In genomic region chr12:41965996-41966395, GRCh38 we compare ENCODE assay signal across 22 cellular contexts.
"Had no signal": no experiment of that assay in that cellular context is flagged by ENCODE, and none has a peak within 500 bp of the region (broad histone marks: within the 10 kb centered on the region; RNA-seq: fewer than 3 reads in every experiment).

No MANE protein-coding gene starts in this region.

- H3K4me3 Mint-ChIP-seq: activated naive CD4-positive, alpha-beta T cell treated with anti-CD3 and anti-CD28 coated beads, Interleukin-2, amount 50 U/mL, for 24 hours; brain; naive B cell; neural progenitor cell; stimulated activated naive B cell treated with anti-CD40 and anti-IgM and Interleukin-4, amounts not matched to agents 10 μg/mL and 1 μg/mL and 100 μg/mL, for 72 hours had no signal

- H3K9me3 Mint-ChIP-seq: activated naive CD4-positive, alpha-beta T cell treated with anti-CD3 and anti-CD28 coated beads, Interleukin-2, amount 50 U/mL, for 24 hours; naive B cell; stimulated activated naive B cell treated with anti-CD40 and anti-IgM and Interleukin-4, amounts not matched to agents 10 μg/mL and 1 μg/mL and 100 μg/mL, for 72 hours had no signal

- H2AFZ ChIP-seq: neural progenitor cell had no signal

- ATAC-seq: stimulated activated naive B cell treated with anti-CD40 and anti-IgM and Interleukin-4, amounts not matched to agents 10 μg/mL and 1 μg/mL and 100 μg/mL, for 72 hours had no signal

- H3K4me2 ChIP-seq: neural progenitor cell had no signal

- H3K4me3 ChIP-seq: esophagus muscularis mucosa, neural progenitor cell, sigmoid colon, transverse colon, vagina had no signal

- H3K4me1 Mint-ChIP-seq: activated naive CD4-positive, alpha-beta T cell treated with anti-CD3 and anti-CD28 coated beads, Interleukin-2, amount 50 U/mL, for 24 hours; naive B cell; stimulated activated naive B cell treated with anti-CD40 and anti-IgM and Interleukin-4, amounts not matched to agents 10 μg/mL and 1 μg/mL and 100 μg/mL, for 72 hours had no signal

- H3K27ac ChIP-seq: esophagus muscularis mucosa, neural progenitor cell, sigmoid colon, transverse colon, vagina, WERI-Rb-1 had no signal

- DNase-seq: activated CD4-positive, alpha-beta T cell treated with anti-CD3 and anti-CD28 coated beads, Interleukin-2, amount 50 U/mL, for 1 hour; activated CD4-positive, CD25-positive, alpha-beta regulatory T cell treated with anti-CD3 and anti-CD28 coated beads, Interleukin-2, amount 50 U/mL, for 72 hours; activated gamma-delta T cell treated with Interleukin-2 at 50 U/mL for 16 hours; activated T-cell treated with anti-CD3 and anti-CD28 coated beads, Interleukin-2, amount 50 U/mL, for 1 hour; aorta; caudate nucleus; hippocampal formation; kidney glomerular epithelial cell; mesendoderm; naive B cell; posterior cingulate gyrus; sigmoid colon; stimulated activated CD4-positive, alpha-beta T cell treated with anti-CD3 and anti-CD28 coated beads, Interleukin-2, amount 100 ng/mL, for 48 hours; stimulated activated CD8-positive, alpha-beta memory T cell treated with anti-CD3 and anti-CD28 coated beads, Interleukin-4, amount 100 ng/mL, for 48 hours; stimulated activated naive B cell treated with anti-CD40 and anti-IgM and Interleukin-4, amounts not matched to agents 10 μg/mL and 1 μg/mL and 100 μg/mL, for 72 hours; transverse colon; WERI-Rb-1 had no signal

- H3K27me3 Mint-ChIP-seq: brain had no signal

- H3K9ac ChIP-seq: neural progenitor cell had no signal

- H3K36me3 Mint-ChIP-seq: activated naive CD4-positive, alpha-beta T cell treated with anti-CD3 and anti-CD28 coated beads, Interleukin-2, amount 50 U/mL, for 24 hours; brain; naive B cell; stimulated activated naive B cell treated with anti-CD40 and anti-IgM and Interleukin-4, amounts not matched to agents 10 μg/mL and 1 μg/mL and 100 μg/mL, for 72 hours had no signal

- H3K9me3 ChIP-seq: esophagus muscularis mucosa, sigmoid colon, transverse colon, vagina had no signal

- H3K27me3 ChIP-seq: esophagus muscularis mucosa, neural progenitor cell, sigmoid colon, transverse colon, vagina had no signal

- H3K27ac Mint-ChIP-seq: activated naive CD4-positive, alpha-beta T cell treated with anti-CD3 and anti-CD28 coated beads, Interleukin-2, amount 50 U/mL, for 24 hours; brain; stimulated activated naive B cell treated with anti-CD40 and anti-IgM and Interleukin-4, amounts not matched to agents 10 μg/mL and 1 μg/mL and 100 μg/mL, for 72 hours had no signal

- H3K4me1 ChIP-seq: sigmoid colon, transverse colon had no signal

- H3K36me3 ChIP-seq: esophagus muscularis mucosa, neural progenitor cell, sigmoid colon, transverse colon, vagina, WERI-Rb-1 had no signal
